ENCODE assay signal across 21 cellular contexts in genomic region chr18:5268874-5269273, GRCh38. TPM values are rescaled to one million over a fixed set of nuclear protein-coding genes. Genes with fewer than 3 reads are reported as not detected.
DNase-seq lines count a peak whose midpoint lies in the region; ATAC-seq, FAIRE-seq and TF ChIP-seq lines count a peak whose summit lies in the region.
"Had no signal": no experiment of that assay in that cellular context is flagged by ENCODE, and none has a peak within 500 bp of the region (broad histone marks: within the 10 kb centered on the region; RNA-seq: fewer than 3 reads in every experiment).

No MANE protein-coding gene starts in this region.

- H3K9me3 ChIP-seq in HepG2 (ENCODE audit: low read length) (no peaks in the 10 kb centered on the region; the same call in 1 of the 2 replicates), right lobe of liver (no peaks in the 10 kb centered on the region), K562 (replicated peaks; ENCODE audit: control insufficient read depth, insufficient read depth, low read depth, low read length) (no peaks in the 10 kb centered on the region), liver (ENCODE audit: control insufficient read depth in 4 of 4, low read length in 3 of 4) (peaks cover 0 to 7% (median under 1%) of the 10 kb centered on the region in 4 donors)
- H3K9me3 ChIP-seq: BE2C, Caco-2 had no signal

- H3K4me3 ChIP-seq in HepG2 (replicated peaks in 1 of 3; ENCODE audit: insufficient read depth in 1 of 3, low read depth in 2 of 3, low read length in 3 of 3), result no peak overlapping the region
- H3K4me3 ChIP-seq in right lobe of liver, result no peak overlapping the region
- no peak overlapping the region for H3K4me3 ChIP-seq in K562
- no peak overlapping the region for H3K4me3 ChIP-seq in liver (ENCODE audit: low read depth in 1 of 3, low read length in 3 of 3)
- H3K4me3 ChIP-seq: BLaER1 had no signal

- H3K36me3 Mint-ChIP-seq in CD14-positive monocyte, result no peaks in the 10 kb centered on the region
- H3K36me3 Mint-ChIP-seq in activated T-cell treated with anti-CD3 and anti-CD28 coated beads, Interleukin-2, amount 50 U/mL, for 4 hours (ENCODE audit: insufficient read depth), result peaks cover 4% of the 10 kb centered on the region
- H3K36me3 Mint-ChIP-seq: CD8-positive, alpha-beta T cell had no signal

- TF ChIP-seq POLR2A in HepG2 (IDR thresholded peaks at IDR 0.05; ENCODE audit: insufficient read depth in 1 of 2, low read depth in 2 of 2, low read length in 2 of 2) (no peak), right lobe of liver (IDR thresholded peaks at IDR 0.05) (no peak), K562 (conservative IDR thresholded peaks at IDR 0.05) (no peak)

- TF ChIP-seq EP300 in HepG2 (IDR thresholded peaks at IDR 0.05; ENCODE audit: low read depth in 2 of 2, low read length in 2 of 2) (no peak), HepG2 (CRISPR knock-in tag; IDR thresholded peaks at IDR 0.05; ENCODE audit: borderline replicate concordance) (no peak), Ishikawa (IDR thresholded peaks at IDR 0.05; ENCODE audit: borderline replicate concordance) (no peak), K562 (IDR thresholded peaks at IDR 0.05; ENCODE audit: low read length) (no peak)

- H3K9ac ChIP-seq in HepG2 (ENCODE audit: insufficient read depth, low read depth, low read length), result no peak overlapping the region
- no peak overlapping the region for H3K9ac ChIP-seq in K562 (ENCODE audit: insufficient read depth in 1 of 2, low read depth in 2 of 2, low read length in 2 of 2)
- H3K9ac ChIP-seq in liver (ENCODE audit: low read depth in 1 of 2, low read length in 2 of 2), result no peak overlapping the region
- H3K9ac ChIP-seq: BLaER1 had no signal

- POLR2A ChIA-PET in HepG2 (lab: Yijun Ruan, JAX) (no interaction called here), K562 (lab: Yijun Ruan, JAX) (no interaction called here)

- intact Hi-C loops in HepG2 (cut with micrococcal nuclease; ENCODE audit: unreplicated experiment) (no loop called here), right lobe of liver (cut with DNase I) (no loop called here), K562 (cut with micrococcal nuclease) (no loop called here), CD14-positive monocyte (cut with micrococcal nuclease) (no loop called here)

- no peaks in the 10 kb centered on the region for H3K9me1 ChIP-seq in K562 (ENCODE audit: control insufficient read depth, insufficient read depth, low read length)

- no peaks in the 10 kb centered on the region for H3K79me2 ChIP-seq in HepG2 (ENCODE audit: insufficient read depth, low read length)
- no peaks in the 10 kb centered on the region for H3K79me2 ChIP-seq in K562 (ENCODE audit: control insufficient read depth, insufficient read depth, low read length)

- H4K20me1 ChIP-seq in HepG2 (ENCODE audit: insufficient read depth, low read length) (no peaks in the 10 kb centered on the region), K562 (replicated peaks; ENCODE audit: control insufficient read depth, insufficient read depth, low read length) (no peaks in the 10 kb centered on the region)
- H4K20me1 ChIP-seq: BLaER1 had no signal

- CTCF ChIA-PET in HepG2 (lab: Yijun Ruan, JAX; ENCODE audit: low intra/inter-chr PET ratio, low total read pairs), result no interaction called here
- CTCF ChIA-PET in K562 (lab: Yijun Ruan, JAX; ENCODE audit: low intra/inter-chr PET ratio), result no interaction called here

- BruUV-seq in HepG2 (replicated peaks; lab: Mats Ljungman, UMichigan) (no TSS peak), K562 (replicated peaks; lab: Mats Ljungman, UMichigan) (no TSS peak)

- H3K4me1 Mint-ChIP-seq in CD14-positive monocyte, result no peaks in the 10 kb centered on the region
- H3K4me1 Mint-ChIP-seq in activated T-cell treated with anti-CD3 and anti-CD28 coated beads, Interleukin-2, amount 50 U/mL, for 4 hours (ENCODE audit: low read depth), result no peaks in the 10 kb centered on the region

- H3K27ac ChIP-seq in HepG2 (ENCODE audit: extremely low read length, insufficient read depth, low read length) (no peak overlapping the region), right lobe of liver (no peak overlapping the region), K562 (ENCODE audit: extremely low read depth, low read depth, low read length) (no peak overlapping the region), liver (ENCODE audit: low read depth in 1 of 2, low read length in 2 of 2) (no peak overlapping the region)
- H3K27ac ChIP-seq: 22Rv1, BLaER1 had no signal

- DNase-seq in HepG2 (ENCODE audit: low spot score), result no peak
- DNase-seq in right lobe of liver, result no peak
- no peak for DNase-seq in K562 (ENCODE audit: extremely low read depth in 1 of 4, low spot score in 3 of 4)
- no peak for DNase-seq in CD14-positive monocyte (ENCODE audit: low spot score)
- no peak for DNase-seq in activated T-cell treated with anti-CD3 and anti-CD28 coated beads, Interleukin-2, amount 50 U/mL, for 4 hours
- DNase-seq: ACHN; BE2C; C1 segment of cervical spinal cord; Caco-2; Calu3; CD4-positive, alpha-beta T cell; CD8-positive, alpha-beta T cell; DMS79 treated with DMSO at 0.1 percent for 48 hours; GF-D8 had no signal

- ATAC-seq in HepG2 (no peak), right lobe of liver (no peak), K562 (no peak), GM19395 (IDR thresholded peaks at IDR 0.05; ENCODE audit: unreplicated experiment) (no peak)
- ATAC-seq in activated T-cell treated with anti-CD3 and anti-CD28 coated beads, Interleukin-2, amount 50 U/mL, for 4 hours, result no peak
- ATAC-seq: CD8-positive, alpha-beta T cell had no signal

- H3K4me1 ChIP-seq in HepG2 (ENCODE audit: insufficient read depth, low read length) (no peaks in the 10 kb centered on the region), right lobe of liver (no peaks in the 10 kb centered on the region), K562 (replicated peaks in 1 of 2; ENCODE audit: control insufficient read depth in 2 of 2, insufficient read depth in 2 of 2, low read length in 2 of 2) (no peaks in the 10 kb centered on the region), liver (ENCODE audit: control insufficient read depth in 4 of 4, insufficient read depth in 4 of 4, low read length in 3 of 4) (no peaks in the 10 kb centered on the region)
- H3K4me1 ChIP-seq: BE2C, BLaER1, Caco-2 had no signal

- no peak overlapping the region for H2AFZ ChIP-seq in HepG2 (ENCODE audit: low read length)
- H2AFZ ChIP-seq in K562 (ENCODE audit: low read depth, low read length), result no peak overlapping the region

- H3K4me2 ChIP-seq in HepG2 (ENCODE audit: low read depth, low read length) (no peak overlapping the region), K562 (ENCODE audit: insufficient read depth, low read length) (no peak overlapping the region)
- H3K4me2 ChIP-seq: BLaER1 had no signal

- FAIRE-seq in HepG2 (lab: Jason Lieb, UNC), result no peak
- no peak for FAIRE-seq in K562 (lab: Jason Lieb, UNC)
- FAIRE-seq: GM12892, GM18507 had no signal

- TF ChIP-seq CTCF in HepG2 (CRISPR knock-in tag; IDR thresholded peaks at IDR 0.05) (no peak), right lobe of liver (IDR thresholded peaks at IDR 0.05) (no peak), K562 (IDR thresholded peaks at IDR 0.05 in 2 of 3, conservative IDR thresholded peaks at IDR 0.05 in 1 of 3; ENCODE audit: insufficient read depth in 2 of 3, low read depth in 1 of 3, low read length in 3 of 3) (no peak), liver (IDR thresholded peaks at IDR 0.05; ENCODE audit: low read depth, low read length, missing input control) (no peak), CD14-positive monocyte (IDR thresholded peaks at IDR 0.05) (no peak)

- H3K27me3 Mint-ChIP-seq in CD14-positive monocyte (ENCODE audit: low read depth in 3 of 3), result peaks cover 4 to 6% (median 5%) of the 10 kb centered on the region in 3 donors
- peaks cover 9% of the 10 kb centered on the region for H3K27me3 Mint-ChIP-seq in activated T-cell treated with anti-CD3 and anti-CD28 coated beads, Interleukin-2, amount 50 U/mL, for 4 hours (ENCODE audit: low read depth)

- in situ Hi-C loops in HepG2 (cut with HindIII; ENCODE audit: extremely low pct_ligation_motif_present, low pct_unique_long_range_greater_than_20kb) (no loop called here), K562 (cut with MboI) (no loop called here)

- peaks cover 15 to 27% (median 23%) of the 10 kb centered on the region in 7 donors for H3K9me3 Mint-ChIP-seq in CD14-positive monocyte
- peaks cover 31% of the 10 kb centered on the region for H3K9me3 Mint-ChIP-seq in activated T-cell treated with anti-CD3 and anti-CD28 coated beads, Interleukin-2, amount 50 U/mL, for 4 hours

- H3K4me3 Mint-ChIP-seq in CD14-positive monocyte, result no peak overlapping the region
- no peak overlapping the region for H3K4me3 Mint-ChIP-seq in activated T-cell treated with anti-CD3 and anti-CD28 coated beads, Interleukin-2, amount 50 U/mL, for 4 hours
- H3K4me3 Mint-ChIP-seq: CD4-positive, alpha-beta T cell; CD8-positive, alpha-beta T cell had no signal

- no peak for TF ChIP-seq RAD21 in HepG2 (CRISPR knock-in tag; IDR thresholded peaks at IDR 0.05)
- no peak for TF ChIP-seq RAD21 in Ishikawa (IDR thresholded peaks at IDR 0.05; ENCODE audit: low read depth)
- no peak for TF ChIP-seq RAD21 in K562 (CRISPR knock-in tag; conservative IDR thresholded peaks at IDR 0.05 in 1 of 2, IDR thresholded peaks at IDR 0.05 in 1 of 2)
- TF ChIP-seq RAD21 in liver (IDR thresholded peaks at IDR 0.05), result no peak

- H3K36me3 ChIP-seq in HepG2 (replicated peaks in 1 of 2; ENCODE audit: control insufficient read depth in 1 of 2, insufficient read depth in 2 of 2, low read length in 2 of 2), result no peaks in the 10 kb centered on the region
- no peaks in the 10 kb centered on the region for H3K36me3 ChIP-seq in right lobe of liver
- H3K36me3 ChIP-seq in K562 (ENCODE audit: control insufficient read depth, insufficient read depth, low read length), result no peaks in the 10 kb centered on the region
- no peaks in the 10 kb centered on the region for H3K36me3 ChIP-seq in liver (ENCODE audit: control insufficient read depth in 4 of 4, insufficient read depth in 3 of 4, low read depth in 1 of 4, low read length in 3 of 4)
- H3K36me3 ChIP-seq: BE2C, BLaER1 had no signal

- H3K27me3 ChIP-seq in HepG2 (ENCODE audit: control insufficient read depth in 1 of 2, insufficient read depth in 2 of 2, low read length in 2 of 2) (no peaks in the 10 kb centered on the region; a peak in 1 of 5 replicates), right lobe of liver (no peaks in the 10 kb centered on the region), K562 (ENCODE audit: control insufficient read depth in 2 of 2, insufficient read depth in 2 of 2, low read length in 2 of 2) (no peaks in the 10 kb centered on the region), liver (ENCODE audit: control insufficient read depth in 4 of 4, insufficient read depth in 4 of 4, low read length in 3 of 4) (no peaks in the 10 kb centered on the region)
- H3K27me3 ChIP-seq: BE2C, BLaER1 had no signal

- H3K27ac Mint-ChIP-seq in CD14-positive monocyte, result no peak overlapping the region
- H3K27ac Mint-ChIP-seq: CD4-positive, alpha-beta T cell; CD8-positive, alpha-beta T cell had no signal

RNA-seq across cellular contexts. Expression of gene ZBTB14, which starts 26.7 kb away (rescaled TPM):
- total RNA-seq in HepG2 (2016; rRNA removed; fragmentation: Illumina TruSeq; extraction: Trizol), result 14.4 and 15.9 TPM in 2 replicates
- 2.7 and 3.1 TPM in 2 replicates for total RNA-seq in HepG2 (2016; cell fraction: cytosol; rRNA removed; fragmentation: Illumina TruSeq; extraction: Trizol; ENCODE audit: low read depth)
- total RNA-seq in HepG2 (2016; cell fraction: insoluble cytoplasmic fraction; rRNA removed; fragmentation: Illumina TruSeq; extraction: Trizol), result 14.2 and 15.0 TPM in 2 replicates
- 10.5 and 11.1 TPM in 2 replicates for total RNA-seq in HepG2 (2016; cell fraction: membrane; rRNA removed; fragmentation: Illumina TruSeq; extraction: Trizol)
- 15.9 and 16.7 TPM in 2 replicates for total RNA-seq in HepG2 (2016; cell fraction: nucleus; rRNA removed; fragmentation: Illumina TruSeq; extraction: Trizol)
- 5.5 and 8.0 TPM in 2 replicates for polyA plus RNA-seq in HepG2 (2011; rRNA removed)
- 3.3 and 5.2 TPM in 2 replicates for polyA plus RNA-seq in HepG2 (2011; cell fraction: cytosol; rRNA removed)
- polyA plus RNA-seq in HepG2 (2011; cell fraction: nucleus; rRNA removed), result 5.2 and 7.5 TPM in 2 replicates
- polyA plus RNA-seq in HepG2 (2012), result 5.4 and 9.0 TPM in 2 replicates
- 1.7 and 2.0 TPM in 2 replicates for polyA plus RNA-seq in HepG2 (2016; cell fraction: cytosol; fragmentation: Illumina TruSeq; extraction: Trizol; ENCODE audit: low read depth)
- polyA plus RNA-seq in HepG2 (2016; cell fraction: insoluble cytoplasmic fraction; fragmentation: Illumina TruSeq; extraction: Trizol; ENCODE audit: low read depth), result 13.8 and 14.0 TPM in 2 replicates
- 4.6 and 6.3 TPM in 2 replicates for polyA plus RNA-seq in HepG2 (2016; cell fraction: membrane; fragmentation: Illumina TruSeq; extraction: Trizol; ENCODE audit: low read depth)
- polyA plus RNA-seq in HepG2 (2016; cell fraction: nucleus; fragmentation: Illumina TruSeq; extraction: Trizol; ENCODE audit: insufficient read depth, low read depth), result 16.1 and 16.5 TPM in 2 replicates
- polyA minus RNA-seq in HepG2 (2011; rRNA and poly(A)+ RNA removed; ENCODE audit: low replicate concordance), result 9.7 and 13.9 TPM in 2 replicates
- 5.6 and 6.5 TPM in 2 replicates for polyA minus RNA-seq in HepG2 (2011; cell fraction: cytosol; rRNA and poly(A)+ RNA removed)
- 21.5 and 26.5 TPM in 2 replicates for polyA minus RNA-seq in HepG2 (2011; cell fraction: nucleus; rRNA and poly(A)+ RNA removed)
- 1 to 10 TPM; 4.3 to 7.2 (median 5.9) TPM for total RNA-seq in right lobe of liver
- total RNA-seq in K562 (2011; cell fraction: chromatin; rRNA removed; ENCODE audit: low replicate concordance), result 9.8 and 23.7 TPM in 2 replicates
- total RNA-seq in K562 (2011; cell fraction: nucleolus; rRNA removed), result 11.3 and 13.4 TPM in 2 replicates
- total RNA-seq in K562 (2011; cell fraction: nucleoplasm; rRNA removed), result 15.7 and 16.8 TPM in 2 replicates
- 7.0 and 7.1 TPM in 2 replicates for total RNA-seq in K562 (2014; rRNA removed)
- total RNA-seq in K562 (2014; rRNA removed; fragmentation: Illumina TruSeq; extraction: Trizol), result 9.2 and 9.9 TPM in 2 replicates
- 11.0 and 11.7 TPM in 2 replicates for total RNA-seq in K562 (2015; rRNA removed; fragmentation: Illumina TruSeq; extraction: Trizol)
- total RNA-seq in K562 (2021), result 8.5 and 9.0 TPM in 2 replicates
- 11.1 and 12.6 TPM in 2 replicates for polyA plus RNA-seq in K562 (2011; rRNA removed)
- 2.2 and 5.5 TPM in 2 replicates for polyA plus RNA-seq in K562 (2011; cell fraction: cytosol; rRNA removed)
- polyA plus RNA-seq in K562 (2011; cell fraction: nucleus; rRNA removed), result 12.8 and 18.0 TPM in 2 replicates
- 5.6 TPM in 2 replicates for polyA plus RNA-seq in K562 (2012)
- 7.8 and 9.6 TPM in 2 replicates for polyA plus RNA-seq in K562 (2014; fragmentation: Illumina TruSeq; extraction: Trizol)
- polyA plus RNA-seq in K562 (2014; fragmentation: Nextera tagmentation; extraction: Ambion mirVana), result 1 to 10 TPM; 2.8 to 3.3 TPM
- polyA plus RNA-seq in K562 (2014; rRNA removed), result 6.2 and 7.5 TPM in 2 replicates
- polyA minus RNA-seq in K562 (2011; rRNA and poly(A)+ RNA removed), result 14.9 and 21.3 TPM in 2 replicates
- 5.9 and 6.2 TPM in 2 replicates for polyA minus RNA-seq in K562 (2011; cell fraction: cytosol; rRNA and poly(A)+ RNA removed)
- 12.4 and 29.0 TPM in 2 replicates for polyA minus RNA-seq in K562 (2011; cell fraction: nucleus; rRNA and poly(A)+ RNA removed)
- total RNA-seq in liver, result 1 to 10 TPM; 5.6 to 6.9 TPM
- polyA plus RNA-seq in liver, result 1 to 10 TPM; 2.2 to 3.3 TPM
- polyA plus RNA-seq in CD14-positive monocyte, result 1 to 10 TPM; 6.8 to 7.5 TPM
- 10 to 100 TPM; 11.8 to 16.8 (median 15.8) TPM for total RNA-seq in activated T-cell treated with anti-CD3 and anti-CD28 coated beads, Interleukin-2, amount 50 U/mL, for 4 hours

Comparison
In these comparisons a context has a peak if more than half of its experiments do, and no peak if none do; other contexts are left out.
1. Of the 241 proteins assayed by ChIP-seq in both HepG2 and K562: peak only in HepG2: REST; only in K562: none; in both: EHMT2; in neither: 237; mixed calls (peak in some experiments, not most) for 2.